Comparison of ENCODE assay signal across 15 cellular contexts in the genomic region with DNA sequence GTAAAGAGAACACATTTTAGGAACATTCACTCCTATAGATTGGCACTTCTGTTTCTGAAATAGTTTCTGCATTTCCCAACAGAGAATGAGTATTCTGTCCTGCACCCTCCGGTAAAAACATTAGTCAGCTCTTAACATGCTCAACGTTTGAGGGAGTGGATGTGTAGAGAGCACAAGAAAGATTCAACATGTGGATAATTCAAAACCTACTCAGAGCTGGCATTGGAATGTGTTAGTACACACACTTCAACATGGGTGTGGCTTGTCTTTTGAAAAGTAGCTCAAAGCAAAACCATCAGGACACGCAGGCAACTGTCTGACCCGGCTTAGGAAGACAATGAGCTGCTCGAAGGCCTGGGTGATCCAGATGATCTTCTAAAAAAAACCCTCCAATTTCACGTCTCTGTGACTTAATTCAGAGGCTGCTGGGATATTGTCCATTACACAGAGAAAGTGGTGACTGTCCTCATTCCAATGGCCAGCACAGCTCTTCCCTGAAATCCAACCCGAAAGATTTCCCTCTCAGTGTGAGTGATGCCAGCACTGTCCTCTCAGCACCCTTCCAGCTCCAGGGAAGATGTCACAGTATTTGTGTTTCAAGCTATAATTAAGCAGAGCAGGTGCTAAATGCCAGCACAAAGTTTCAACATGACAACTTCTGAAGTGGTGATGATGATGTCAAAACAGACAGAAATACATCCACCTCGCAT. TPM values are rescaled to one million over a fixed set of nuclear protein-coding genes. Genes with fewer than 3 reads are reported as not detected.
DNase-seq lines count a peak whose midpoint lies in the region; ATAC-seq, FAIRE-seq and TF ChIP-seq lines count a peak whose summit lies in the region.
"Had no signal": no experiment of that assay in that cellular context is flagged by ENCODE, and none has a peak within 500 bp of the region (broad histone marks: within the 10 kb centered on the region; RNA-seq: fewer than 3 reads in every experiment).

No MANE protein-coding gene starts in this region.

- DNase-seq in left cardiac atrium: peak; percentile 34
- no peak for DNase-seq in Right ventricle myocardium inferior (ENCODE audit: missing footprints)
- peak; percentile 94 for DNase-seq in bronchial epithelial cell (ENCODE audit: low read depth)
- peak; percentile 83 for DNase-seq in iris pigment epithelial cell (ENCODE audit: low read depth)
- no peak for DNase-seq in NK-92 (lab: John Stamatoyannopoulos, UW; ENCODE audit: unreplicated experiment)
- DNase-seq in Calu3: no peak
- no peak for DNase-seq in ACHN
- DNase-seq: activated CD4-positive, alpha-beta T cell treated with anti-CD3 and anti-CD28 coated beads for 1 hour; AML-193; H7; Karpas-422; spleen had no signal

- intact Hi-C loops in left cardiac atrium (cut with DNase I) (loop anchor here in 1 of 2 donors (5.0 kb wide), 1 partner anchor 75 kb away; no protein-coding TSS in a partner anchor), Right ventricle myocardium inferior (cut with DNase I) (no loop called here), Calu3 (cut with micrococcal nuclease; ENCODE audit: unreplicated experiment) (loop anchor here (5.0 kb wide), 1 partner anchor 55 kb away; no protein-coding TSS in a partner anchor)

- ATAC-seq in left cardiac atrium (peak; percentile 39 to 72), Right ventricle myocardium inferior (no peak), GM18519 (IDR thresholded peaks at IDR 0.05; ENCODE audit: low FRiP score, unreplicated experiment) (no peak)

- no peaks in the 10 kb centered on the region for H3K4me1 Mint-ChIP-seq in Calu3 (ENCODE audit: low read depth, unreplicated experiment)

- in situ Hi-C loops in ACHN (cut with HindIII; ENCODE audit: low pct_ligation_motif_present, low pct_unique_long_range_greater_than_20kb, low sequenced_read_pairs): no loop called here

- H3K27ac Mint-ChIP-seq in Calu3 (ENCODE audit: unreplicated experiment): no peak overlapping the region
- H3K27ac Mint-ChIP-seq: activated T-helper 1 cell treated with anti-CD3 and anti-CD28 coated beads, Interleukin-12 subunit alpha, Interleukin-12 subunit beta, Interleukin-2, Interleukin-4 antibody, amounts not matched to agents 30 ng/mL and 10 ng/mL and 1 ng/mL, durations not matched to agents 14 hours and 24 hours and 36 hours had no signal

- BruUV-seq in Calu3 (replicated peaks; lab: Mats Ljungman, UMichigan): no TSS peak

- H3K4me3 Mint-ChIP-seq in Calu3 (ENCODE audit: low read depth, unreplicated experiment): no peak overlapping the region
- H3K4me3 Mint-ChIP-seq: activated T-helper 1 cell treated with anti-CD3 and anti-CD28 coated beads, Interleukin-12 subunit alpha, Interleukin-12 subunit beta, Interleukin-2, Interleukin-4 antibody, amounts not matched to agents 30 ng/mL and 10 ng/mL and 1 ng/mL, durations not matched to agents 14 hours and 24 hours and 36 hours had no signal

- no peak overlapping the region for H3K4me3 ChIP-seq in bronchial epithelial cell (ENCODE audit: low read depth, low read length)
- H3K4me3 ChIP-seq: SK-N-MC, spleen had no signal

- no peaks in the 10 kb centered on the region for H3K9me3 Mint-ChIP-seq in Calu3 (ENCODE audit: low read depth, unreplicated experiment)
- H3K9me3 Mint-ChIP-seq: activated T-helper 1 cell treated with anti-CD3 and anti-CD28 coated beads, Interleukin-12 subunit alpha, Interleukin-12 subunit beta, Interleukin-2, Interleukin-4 antibody, amounts not matched to agents 30 ng/mL and 10 ng/mL and 1 ng/mL, durations not matched to agents 14 hours and 24 hours and 36 hours had no signal

- H3K27me3 ChIP-seq in bronchial epithelial cell (ENCODE audit: control insufficient read depth, insufficient read depth, low read length): no peaks in the 10 kb centered on the region
- H3K27me3 ChIP-seq: spleen had no signal

- H3K36me3 ChIP-seq in bronchial epithelial cell (ENCODE audit: control insufficient read depth, insufficient read depth, low read length): no peaks in the 10 kb centered on the region
- H3K36me3 ChIP-seq: spleen had no signal

- CTCF ChIA-PET in Calu3 (lab: Charles Lee): interaction anchor here (0.5 kb wide), 1 partner anchor 11 kb away, joined by 5 read pairs; no protein-coding TSS in a partner anchor

- TF ChIP-seq CTCF in bronchial epithelial cell (IDR thresholded peaks at IDR 0.05; ENCODE audit: insufficient read depth, low read length, severe bottlenecking): no peak
- no peak for TF ChIP-seq CTCF in Calu3 (IDR thresholded peaks at IDR 0.05; ENCODE audit: unreplicated experiment)

- no peaks in the 10 kb centered on the region for H3K36me3 Mint-ChIP-seq in Calu3 (ENCODE audit: insufficient read depth, unreplicated experiment)

- H3K27me3 Mint-ChIP-seq in Calu3 (ENCODE audit: unreplicated experiment): no peaks in the 10 kb centered on the region

- peak; percentile 47 for FAIRE-seq in bronchial epithelial cell (lab: Jason Lieb, UNC)

RNA-seq across cellular contexts. Expression of a gene that starts 18.1 kb away (rescaled TPM):
- total RNA-seq in left cardiac atrium (100 to 1,000 TPM; 105 to 110 TPM), Right ventricle myocardium inferior (41.0 TPM), bronchial epithelial cell (0.90 and 6.3 TPM in 2 replicates), Calu3 (2022) (0.93 and 1.1 TPM in 2 replicates)

Comparison
In these comparisons a context has a peak if more than half of its experiments do, and no peak if none do; other contexts are left out.
1. ATAC-seq: peak in left cardiac atrium (2 of 2); none in Right ventricle myocardium inferior (single experiment) and GM18519 (single experiment).
2. DNase-seq: peak in left cardiac atrium (single experiment), bronchial epithelial cell (single experiment) and iris pigment epithelial cell (single experiment); none in Right ventricle myocardium inferior (single experiment), NK-92 (single experiment), Calu3 (single experiment) and ACHN (single experiment).